ENCODE assay signal across 1 cellular context in genomic region chr2:23901966-23902942, GRCh38.
TF ChIP-seq lines count a peak whose summit lies in the region.

No MANE protein-coding gene starts in this region.

TF ChIP-seq in liver, 16 proteins besides CTCF, POLR2A, EP300 and RAD21 (continued from another document):
- TF ChIP-seq, protein P1, sequence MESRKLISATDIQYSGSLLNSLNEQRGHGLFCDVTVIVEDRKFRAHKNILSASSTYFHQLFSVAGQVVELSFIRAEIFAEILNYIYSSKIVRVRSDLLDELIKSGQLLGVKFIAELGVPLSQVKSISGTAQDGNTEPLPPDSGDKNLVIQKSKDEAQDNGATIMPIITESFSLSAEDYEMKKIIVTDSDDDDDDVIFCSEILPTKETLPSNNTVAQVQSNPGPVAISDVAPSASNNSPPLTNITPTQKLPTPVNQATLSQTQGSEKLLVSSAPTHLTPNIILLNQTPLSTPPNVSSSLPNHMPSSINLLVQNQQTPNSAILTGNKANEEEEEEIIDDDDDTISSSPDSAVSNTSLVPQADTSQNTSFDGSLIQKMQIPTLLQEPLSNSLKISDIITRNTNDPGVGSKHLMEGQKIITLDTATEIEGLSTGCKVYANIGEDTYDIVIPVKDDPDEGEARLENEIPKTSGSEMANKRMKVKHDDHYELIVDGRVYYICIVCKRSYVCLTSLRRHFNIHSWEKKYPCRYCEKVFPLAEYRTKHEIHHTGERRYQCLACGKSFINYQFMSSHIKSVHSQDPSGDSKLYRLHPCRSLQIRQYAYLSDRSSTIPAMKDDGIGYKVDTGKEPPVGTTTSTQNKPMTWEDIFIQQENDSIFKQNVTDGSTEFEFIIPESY (IDR thresholded peaks at IDR 0.05): no peak
- TF ChIP-seq YY1 (IDR thresholded peaks at IDR 0.05) (peak; percentile 31), MAX (IDR thresholded peaks at IDR 0.05) (no peak)
TF ChIP-seq in liver: peak in this region for 2.
